Comparison of ENCODE assay signal across 1 cellular context in the genomic region with DNA sequence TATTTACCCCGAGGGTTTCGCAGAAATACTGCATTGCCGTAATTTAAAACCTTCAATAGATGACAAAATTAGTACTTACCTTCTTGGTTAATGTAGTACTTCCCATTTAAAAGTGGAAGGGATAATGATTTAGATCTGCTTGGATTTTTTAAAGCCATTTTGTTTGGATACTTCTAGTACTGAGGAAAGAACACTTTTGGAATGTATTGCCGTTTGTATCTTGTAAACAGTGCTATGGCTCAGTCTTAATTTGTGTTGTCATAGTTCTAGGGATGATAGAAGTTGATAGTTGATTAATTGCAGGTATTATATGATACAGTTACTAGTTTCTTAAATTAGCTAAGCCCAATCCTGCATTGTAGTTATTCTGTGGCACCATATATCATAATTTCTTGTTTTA.
TF ChIP-seq lines count a peak whose summit lies in the region.

No MANE protein-coding gene starts in this region.

TF ChIP-seq in A549, 52 proteins besides CTCF, POLR2A, EP300 and RAD21 (continued from another document):
- no peak for TF ChIP-seq POLR2AphosphoS2 (conservative IDR thresholded peaks at IDR 0.05; ENCODE audit: low read length)
TF ChIP-seq in A549: peak in this region for 0.
